Comparison of ENCODE assay signal across 9 cellular contexts in genomic region chr12:62438098-62438692, GRCh38.
DNase-seq lines count a peak whose midpoint lies in the region; ATAC-seq and TF ChIP-seq lines count a peak whose summit lies in the region.
"Had no signal": no experiment of that assay in that cellular context is flagged by ENCODE, and none has a peak within 500 bp of the region (broad histone marks: within the 10 kb centered on the region; RNA-seq: fewer than 3 reads in every experiment).

No MANE protein-coding gene starts in this region.

- in situ Hi-C loops in astrocyte of the cerebellum (cut with HindIII; ENCODE audit: low sequenced_read_pairs) = loop anchor here (10.0 kb wide), 1 partner anchor 357 kb away; no protein-coding TSS in a partner anchor

- ATAC-seq in HG02885 (IDR thresholded peaks at IDR 0.05; ENCODE audit: poor library complexity, unreplicated experiment) = peak; percentile 40
- ATAC-seq in HG03039 (IDR thresholded peaks at IDR 0.05; ENCODE audit: unreplicated experiment) = no peak

- peak; percentile 67 for TF ChIP-seq CTCF in astrocyte of the cerebellum (IDR thresholded peaks at IDR 0.05; ENCODE audit: low read depth, low read length, missing control alignments)

- peak; percentile 16 for DNase-seq in DMS153 treated with DMSO at 0.1 percent for 48 hours (lab: John Stamatoyannopoulos, UW; ENCODE audit: unreplicated experiment)
- no peak for DNase-seq in DMS153 (lab: John Stamatoyannopoulos, UW)
- peak; percentile 71 for DNase-seq in RPMI8226
- DNase-seq in astrocyte of the cerebellum (ENCODE audit: low read depth) = peak; percentile 31
- DNase-seq in iPS-NIHi11 (ENCODE audit: low spot score) = peak; percentile 56
- peak; percentile 39 for DNase-seq in stimulated activated CD4-positive, alpha-beta T cell treated with anti-CD3 and anti-CD28 coated beads, Interleukin-12 subunit alpha, Interleukin-12 subunit beta, amount 100 ng/mL, for 4 hours

- H3K4me3 ChIP-seq in astrocyte of the cerebellum (ENCODE audit: low read depth, low read length) = no peak overlapping the region
- H3K4me3 ChIP-seq: BLaER1 treated with 17β-estradiol and CSF1 and Interleukin-3, amounts not matched to agents 10 nM and 100 nM had no signal
